In the genomic region with DNA sequence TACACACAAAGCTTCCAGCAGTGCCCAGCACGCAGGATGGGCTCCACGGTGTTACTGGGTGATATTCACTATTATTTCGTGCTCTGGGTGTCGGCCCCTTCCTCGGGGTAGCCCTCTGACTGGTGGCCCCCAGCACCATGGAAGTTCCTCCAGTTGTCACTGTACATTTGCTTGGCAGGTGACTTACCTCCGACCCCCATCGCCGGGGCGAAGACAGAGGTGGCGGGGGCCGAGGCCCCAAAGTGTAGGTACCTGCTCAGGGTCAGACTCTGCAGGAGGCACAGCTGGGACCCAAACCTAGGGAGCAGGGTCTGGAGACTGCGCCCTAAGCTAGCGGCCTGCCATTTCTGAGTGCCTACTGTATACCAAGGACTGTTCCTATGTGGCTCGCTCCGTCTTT, we compare ENCODE assay signal across 11 cellular contexts.
DNase-seq lines count a peak whose midpoint lies in the region; ATAC-seq and TF ChIP-seq lines count a peak whose summit lies in the region.
"Had no signal": no experiment of that assay in that cellular context is flagged by ENCODE, and none has a peak within 500 bp of the region (broad histone marks: within the 10 kb centered on the region; RNA-seq: fewer than 3 reads in every experiment).

No MANE protein-coding gene starts in this region.

- H3K27me3 ChIP-seq in heart left ventricle = no peaks in the 10 kb centered on the region
- no peaks in the 10 kb centered on the region for H3K27me3 ChIP-seq in upper lobe of left lung
- H3K27me3 ChIP-seq in colonic mucosa = no peaks in the 10 kb centered on the region

- H3K4me3 Mint-ChIP-seq in osteocyte (ENCODE audit: unreplicated experiment) = no peak overlapping the region
- H3K4me3 Mint-ChIP-seq: activated T-cell treated with anti-CD3 and anti-CD28 coated beads, Interleukin-2, amount 50 U/mL, for 72 hours had no signal

- intact Hi-C loops in heart left ventricle (cut with DNase I) (loop anchor here in 1 of 10 donors (1.0 kb wide), 1 partner anchor 29 kb away; no protein-coding TSS in a partner anchor), cardiac septum (cut with DNase I) (loop anchor here (2.0 kb wide), 2 partner anchors 25 to 59 kb away; no protein-coding TSS in a partner anchor), colonic mucosa (cut with DNase I) (no loop called here), mucosa of descending colon (cut with DNase I, micrococcal nuclease) (no loop called here)

- no peak for TF ChIP-seq CTCF in heart left ventricle (IDR thresholded peaks at IDR 0.05)
- no peak for TF ChIP-seq CTCF in coronary artery (IDR thresholded peaks at IDR 0.05)
- no peak for TF ChIP-seq CTCF in osteocyte (IDR thresholded peaks at IDR 0.05)
- no peak for TF ChIP-seq CTCF in upper lobe of left lung (IDR thresholded peaks at IDR 0.05)
- no peak for TF ChIP-seq CTCF in colonic mucosa (IDR thresholded peaks at IDR 0.05)
- no peak for TF ChIP-seq CTCF in mucosa of descending colon (IDR thresholded peaks at IDR 0.05)

- DNase-seq in heart left ventricle = no peak
- no peak for DNase-seq in cardiac septum (ENCODE audit: low spot score)
- DNase-seq in coronary artery (ENCODE audit: low spot score) = no peak
- no peak for DNase-seq in osteocyte (ENCODE audit: extremely low spot score, unreplicated experiment)
- peak in 1 of 2 donors; percentile 75 for DNase-seq in upper lobe of left lung
- DNase-seq in colonic mucosa = no peak
- no peak for DNase-seq in DMS 273 (lab: John Stamatoyannopoulos, UW; ENCODE audit: unreplicated experiment)
- no peak for DNase-seq in mucosa of descending colon
- DNase-seq: activated CD4-positive, CD25-positive, alpha-beta regulatory T cell treated with anti-CD3 and anti-CD28 coated beads, Interleukin-2, amount 50 U/mL, for 72 hours; activated T-cell treated with anti-CD3 and anti-CD28 coated beads, Interleukin-2, amount 50 U/mL, for 72 hours; MV-4-11 had no signal

- 94 to 98% (median 95%) methylated on average over 9 to 15 of the region's 15 CpGs for WGBS in heart left ventricle, 4 donors
- WGBS in upper lobe of left lung, 2 donors = 93 to 95% methylated on average over 7 to 14 of the region's 15 CpGs

- H3K4me3 ChIP-seq in heart left ventricle = no peak overlapping the region
- H3K4me3 ChIP-seq in coronary artery = no peak overlapping the region
- no peak overlapping the region for H3K4me3 ChIP-seq in upper lobe of left lung
- no peak overlapping the region for H3K4me3 ChIP-seq in colonic mucosa
- H3K4me3 ChIP-seq in mucosa of descending colon = no peak overlapping the region

- H3K9ac ChIP-seq in colonic mucosa (ENCODE audit: low read depth in 2 of 2, low read length in 2 of 2) = peak overlapping the region in 1 of 2 donors; percentile 71

- TF ChIP-seq POLR2A in heart left ventricle (IDR thresholded peaks at IDR 0.05) = no peak
- no peak for TF ChIP-seq POLR2A in upper lobe of left lung (IDR thresholded peaks at IDR 0.05)

- H3K27me3 Mint-ChIP-seq in osteocyte (ENCODE audit: unreplicated experiment) = no peaks in the 10 kb centered on the region

- no peaks in the 10 kb centered on the region for H3K9me3 Mint-ChIP-seq in osteocyte (ENCODE audit: unreplicated experiment)
- H3K9me3 Mint-ChIP-seq: activated T-cell treated with anti-CD3 and anti-CD28 coated beads, Interleukin-2, amount 50 U/mL, for 72 hours had no signal

- H3K4me1 ChIP-seq in heart left ventricle = peaks cover 20 to 100% (median 89%) of the 10 kb centered on the region in 12 donors
- peaks cover 68 to 86% (median 80%) of the 10 kb centered on the region in 4 donors for H3K4me1 ChIP-seq in upper lobe of left lung
- peaks cover 44% of the 10 kb centered on the region for H3K4me1 ChIP-seq in colonic mucosa
- peaks cover 59% of the 10 kb centered on the region for H3K4me1 ChIP-seq in mucosa of descending colon (ENCODE audit: low read depth)

- ATAC-seq in heart left ventricle = no peak
- ATAC-seq in upper lobe of left lung (ENCODE audit: low FRiP score in 2 of 2) = no peak
- no peak for ATAC-seq in mucosa of descending colon
- ATAC-seq: activated T-cell treated with anti-CD3 and anti-CD28 coated beads, Interleukin-2, amount 50 U/mL, for 72 hours had no signal

- H3K36me3 ChIP-seq in heart left ventricle (peaks cover 0 to 54% (median 25%) of the 10 kb centered on the region in 9 donors), upper lobe of left lung (peaks cover 4 to 48% (median 42%) of the 10 kb centered on the region in 4 donors), colonic mucosa (peaks cover 5% of the 10 kb centered on the region), mucosa of descending colon (ENCODE audit: low read depth) (no peaks in the 10 kb centered on the region)

- H3K4me1 Mint-ChIP-seq in osteocyte (ENCODE audit: unreplicated experiment) = peaks cover 83% of the 10 kb centered on the region

- H3K27ac Mint-ChIP-seq in osteocyte (ENCODE audit: unreplicated experiment) = peak overlapping the region; percentile 83
- H3K27ac Mint-ChIP-seq: activated T-cell treated with anti-CD3 and anti-CD28 coated beads, Interleukin-2, amount 50 U/mL, for 72 hours had no signal

- H3K27ac ChIP-seq in heart left ventricle = peak overlapping the region; percentile 57 to 99 (median 94)
- peak overlapping the region; percentile 95 to 96 for H3K27ac ChIP-seq in coronary artery
- peak overlapping the region; percentile 89 to 95 (median 90) for H3K27ac ChIP-seq in upper lobe of left lung
- no peak overlapping the region for H3K27ac ChIP-seq in colonic mucosa

- H3K36me3 Mint-ChIP-seq in osteocyte (ENCODE audit: unreplicated experiment) = peaks cover 1% of the 10 kb centered on the region

- H3K9me3 ChIP-seq in heart left ventricle = no peaks in the 10 kb centered on the region
- no peaks in the 10 kb centered on the region for H3K9me3 ChIP-seq in upper lobe of left lung
- H3K9me3 ChIP-seq in colonic mucosa = no peaks in the 10 kb centered on the region
- H3K9me3 ChIP-seq in mucosa of descending colon = no peaks in the 10 kb centered on the region

- TF ChIP-seq EP300 in upper lobe of left lung (IDR thresholded peaks at IDR 0.05) = no peak
